ENCODE assay signal across 8 cellular contexts in the genomic region with DNA sequence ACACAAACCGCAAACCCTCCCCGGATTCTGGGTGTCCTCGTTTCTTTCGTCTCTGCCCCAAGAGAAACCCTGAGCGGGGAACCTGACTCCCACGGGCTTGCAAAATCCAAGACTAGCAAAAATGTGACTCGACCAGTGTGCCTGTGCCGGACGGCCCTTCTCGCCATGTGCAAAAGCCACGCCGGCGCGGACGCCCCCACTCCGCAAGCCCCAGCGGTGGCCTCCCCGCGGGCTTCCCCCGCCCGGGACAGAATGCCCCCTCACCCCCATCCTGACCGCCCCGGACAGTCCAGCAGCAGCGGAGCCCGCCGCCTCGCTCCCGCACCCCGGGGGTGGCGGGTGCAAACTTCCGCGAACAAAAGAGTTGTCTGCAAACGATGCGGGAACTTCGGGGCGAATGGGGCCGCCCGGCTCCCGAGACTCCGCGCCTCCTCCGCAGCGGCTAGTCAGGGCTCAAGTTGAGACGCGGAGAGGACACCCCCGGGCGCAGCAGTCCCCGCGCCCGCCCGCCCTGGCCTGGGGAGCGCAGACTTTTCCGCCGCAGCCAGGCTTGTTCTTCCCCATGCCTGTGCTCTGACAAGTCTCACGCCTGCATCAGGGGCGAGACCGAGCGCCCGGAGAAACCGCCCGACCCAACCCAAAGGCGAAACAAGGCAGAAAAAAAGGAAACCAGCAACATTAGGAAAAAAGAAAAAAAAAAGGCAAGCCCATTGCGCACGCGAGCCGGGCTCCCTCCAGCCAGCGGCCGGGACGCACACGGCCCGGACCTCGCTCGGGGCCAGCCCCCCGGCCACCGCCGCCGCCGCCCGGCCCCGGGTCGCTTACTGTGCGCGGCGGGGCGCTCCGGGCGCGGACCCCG.
DNase-seq lines count a peak whose midpoint lies in the region; ATAC-seq, FAIRE-seq and TF ChIP-seq lines count a peak whose summit lies in the region.

No MANE protein-coding gene starts in this region.

- H3K4me3 ChIP-seq in WERI-Rb-1 (ENCODE audit: low read depth, low read length) (peak overlapping the region; percentile 58), epithelial cell of esophagus (ENCODE audit: low read length) (peak overlapping the region; percentile 75), muscle layer of duodenum (ENCODE audit: low read depth in 1 of 2, low read length in 2 of 2) (peak overlapping the region; percentile 49 to 88)

- ATAC-seq in HG03469 (IDR thresholded peaks at IDR 0.05; ENCODE audit: unreplicated experiment): peak; percentile 5

- DNase-seq in SHP77 (lab: John Stamatoyannopoulos, UW): peak; percentile 26 to 39
- no peak for DNase-seq in SHP77 treated with DMSO at 0.1 percent for 48 hours (lab: John Stamatoyannopoulos, UW)
- no peak for DNase-seq in WERI-Rb-1
- peak; percentile 57 for DNase-seq in epithelial cell of esophagus (ENCODE audit: low read depth)
- DNase-seq in RCC 7860 (ENCODE audit: low spot score): no peak
- no peak for DNase-seq in GM19239 (ENCODE audit: insufficient read length, low spot score)

- no peak for TF ChIP-seq CTCF in WERI-Rb-1 (IDR thresholded peaks at IDR 0.05; ENCODE audit: low read depth, low read length)
- no peak for TF ChIP-seq CTCF in epithelial cell of esophagus (IDR thresholded peaks at IDR 0.05; ENCODE audit: insufficient read depth, low read depth, low read length, missing control alignments)

- H3K9me3 ChIP-seq in WERI-Rb-1 (ENCODE audit: severe bottlenecking) (no peaks in the 10 kb centered on the region), muscle layer of duodenum (ENCODE audit: control insufficient read depth in 1 of 2, low read length in 2 of 2) (no peaks in the 10 kb centered on the region)

- H3K27me3 ChIP-seq in WERI-Rb-1 (ENCODE audit: insufficient read depth, low read depth, severe bottlenecking) (no peaks in the 10 kb centered on the region), muscle layer of duodenum (ENCODE audit: low read depth, low read length) (no peaks in the 10 kb centered on the region)

- H3K36me3 ChIP-seq in WERI-Rb-1: peaks cover 6% of the 10 kb centered on the region
- H3K36me3 ChIP-seq in muscle layer of duodenum (ENCODE audit: control insufficient read depth in 1 of 2, insufficient read depth in 2 of 2, low read length in 2 of 2): peaks cover 3 to 6% of the 10 kb centered on the region in 2 donors

- H3K4me1 ChIP-seq in muscle layer of duodenum (ENCODE audit: control insufficient read depth in 1 of 2, insufficient read depth in 2 of 2, low read length in 2 of 2): peaks cover 53 to 56% of the 10 kb centered on the region in 2 donors

- no peak for FAIRE-seq in RCC 7860 (lab: Jason Lieb, UNC)
- no peak for FAIRE-seq in GM19239 (lab: Jason Lieb, UNC)

- H3K27ac ChIP-seq in WERI-Rb-1: 0 out of 2 replicates have a peak overlapping the region, but pooled peaks have one; percentile 37
- peak overlapping the region; percentile 58 for H3K27ac ChIP-seq in muscle layer of duodenum (ENCODE audit: low read length)

Comparison
In these comparisons a context has a peak if more than half of its experiments do, and no peak if none do; other contexts are left out.
1. DNase-seq: peak in SHP77 (2 of 2) and epithelial cell of esophagus (single experiment); none in SHP77 treated with DMSO at 0.1 percent for 48 hours (single experiment), WERI-Rb-1 (single experiment), RCC 7860 (single experiment) and GM19239 (single experiment).
2. Peak in every context shown above with its lines, with median percentiles within 50 percentile points of each other: H3K4me3 ChIP-seq.